24 cellular contexts compared by ENCODE assay signal in the genomic region with DNA sequence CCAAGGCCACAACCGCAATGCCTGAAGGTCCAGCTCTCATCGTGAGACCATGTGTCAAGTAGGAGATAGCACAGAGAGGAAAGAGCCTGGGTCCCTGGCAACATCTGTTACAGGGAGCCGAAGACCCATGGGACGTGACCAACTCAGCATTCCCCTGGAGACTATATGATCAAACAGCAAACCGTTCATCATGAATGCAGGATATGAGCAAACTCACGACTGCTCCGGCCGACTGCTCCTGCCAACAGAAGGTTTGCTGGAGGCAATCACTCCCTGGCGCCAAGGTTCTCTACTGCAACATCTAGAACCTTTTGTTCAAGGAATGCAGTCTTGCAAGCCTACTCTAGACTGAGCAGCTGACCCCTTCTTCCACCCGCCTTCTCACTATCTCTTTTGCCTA.
"Had no signal": no experiment of that assay in that cellular context is flagged by ENCODE, and none has a peak within 500 bp of the region (broad histone marks: within the 10 kb centered on the region; RNA-seq: fewer than 3 reads in every experiment).

No MANE protein-coding gene starts in this region.

- H3K4me3 Mint-ChIP-seq: endodermal cell; naive thymus-derived CD8-positive, alpha-beta T cell; nephron progenitor cell; type B pancreatic cell had no signal

- H3K9me3 ChIP-seq: gastroesophageal sphincter, pancreas, right lobe of liver, thyroid gland had no signal

- H3K4me3 ChIP-seq: dorsolateral prefrontal cortex, gastroesophageal sphincter, heart left ventricle, hepatocyte, pancreas, right lobe of liver, stomach, thyroid gland had no signal

- H3K9me3 Mint-ChIP-seq: naive thymus-derived CD8-positive, alpha-beta T cell; type B pancreatic cell had no signal

- H3K4me2 ChIP-seq: hepatocyte had no signal

- DNase-seq: dorsolateral prefrontal cortex; effector CD4-positive, alpha-beta T cell; endodermal cell; foreskin fibroblast; heart left ventricle; kidney; mesendoderm; midbrain; naive thymus-derived CD8-positive, alpha-beta T cell; nephron progenitor cell; nucleus accumbens; pancreas; right lobe of liver; stimulated activated CD4-positive, alpha-beta T cell treated with anti-CD3 and anti-CD28 coated beads, Interleukin-15, amount 100 ng/mL, for 24 hours; stimulated activated CD4-positive, alpha-beta T cell treated with anti-CD3 and anti-CD28 coated beads, Interleukin-2, amount 100 ng/mL, for 48 hours; stimulated activated naive CD4-positive, alpha-beta T cell treated with Interleukin-2 at 50 U/mL for 16 hours; stomach; thyroid gland had no signal

- H3K27me3 ChIP-seq: dorsolateral prefrontal cortex, gastroesophageal sphincter, heart left ventricle, hepatocyte, pancreas, right lobe of liver, stomach, thyroid gland had no signal

- H3K4me1 Mint-ChIP-seq: nephron progenitor cell had no signal

- ATAC-seq: esophagus mucosa; gastroesophageal sphincter; heart left ventricle; left lobe of liver; naive thymus-derived CD8-positive, alpha-beta T cell; pancreas; right lobe of liver had no signal

- H3K27ac Mint-ChIP-seq: endodermal cell, nephron progenitor cell, type B pancreatic cell had no signal

- H3K36me3 ChIP-seq: pancreas, right lobe of liver, thyroid gland had no signal

- H3K27me3 Mint-ChIP-seq: naive thymus-derived CD8-positive, alpha-beta T cell; type B pancreatic cell had no signal

- H3K27ac ChIP-seq: dorsolateral prefrontal cortex, epithelial cell of prostate, gastroesophageal sphincter, heart left ventricle, hepatocyte, pancreas, right lobe of liver, stomach, thyroid gland had no signal

- H3K4me1 ChIP-seq: gastroesophageal sphincter, heart left ventricle, pancreas, right lobe of liver, stomach, thyroid gland had no signal
